29 cellular contexts compared by ENCODE assay signal in genomic region chr1:55593299-55593698, GRCh38.
"Had no signal": no experiment of that assay in that cellular context is flagged by ENCODE, and none has a peak within 500 bp of the region (broad histone marks: within the 10 kb centered on the region; RNA-seq: fewer than 3 reads in every experiment).

No MANE protein-coding gene starts in this region.

- H3K27me3 ChIP-seq: Peyer's patch, SJSA1 had no signal

- H3K27me3 Mint-ChIP-seq: activated B cell treated with CpG ODN at 0.5 μM for 24 hours; activated CD4-positive, alpha-beta memory T cell treated with anti-CD3 and anti-CD28 coated beads, Interleukin-2, amount 10 ng/mL, durations not matched to agents 7 days and 5 days; brain had no signal

- H3K4me1 Mint-ChIP-seq: activated B cell treated with CpG ODN at 0.5 μM for 24 hours; activated CD4-positive, alpha-beta memory T cell treated with anti-CD3 and anti-CD28 coated beads, Interleukin-2, amount 10 ng/mL, durations not matched to agents 7 days and 5 days; activated CD4-positive, alpha-beta T cell treated with anti-CD3 and anti-CD28 coated beads, Interleukin-2, amount 10 ng/mL, durations not matched to agents 7 days and 5 days; central memory CD8-positive, alpha-beta T cell had no signal

- H3K4me1 ChIP-seq: Peyer's patch, SJSA1 had no signal

- ATAC-seq: activated T-helper 17 cell treated with anti-CD3 and anti-CD28 coated beads, Interleukin-2, amount 50 U/mL, for 72 hours; SK-N-SH treated with all-trans-retinoic acid at 6 μM for 48 hours had no signal

- DNase-seq: activated B cell treated with CpG ODN at 0.5 μM for 24 hours; activated CD4-positive, alpha-beta memory T cell treated with anti-CD3 and anti-CD28 coated beads, Interleukin-2, amount 10 ng/mL, durations not matched to agents 7 days and 5 days; activated CD4-positive, alpha-beta T cell treated with anti-CD3 and anti-CD28 coated beads, Interleukin-2, amount 10 ng/mL, durations not matched to agents 7 days and 5 days; activated gamma-delta T cell; activated naive CD4-positive, alpha-beta T cell treated with anti-CD3 and anti-CD28 coated beads for 36 hours; activated T-cell treated with anti-CD3 and anti-CD28 coated beads for 4 hours; activated T-cell treated with anti-CD3 and anti-CD28 coated beads, Interleukin-2, amount 50 U/mL, for 48 hours; amygdala; Kasumi-1; NCI-H1105 treated with DMSO at 0.1 percent for 48 hours; NCI-H1436 treated with DMSO at 0.1 percent for 48 hours; NCI-H187 treated with DMSO at 0.1 percent for 48 hours; NCI-H2081 treated with DMSO at 0.1 percent for 48 hours; NCI-H2171 treated with DMSO at 0.1 percent for 48 hours; NCI-H226; NCI-H69; Peyer's patch; SHP77; SW 1271; T-helper 9 cell had no signal

- H3K9me3 ChIP-seq: Peyer's patch, SJSA1 had no signal

- H3K27ac ChIP-seq: Peyer's patch, SJSA1 had no signal

- H3K9me3 Mint-ChIP-seq: activated CD4-positive, alpha-beta memory T cell treated with anti-CD3 and anti-CD28 coated beads, Interleukin-2, amount 10 ng/mL, durations not matched to agents 7 days and 5 days; activated CD4-positive, alpha-beta T cell treated with anti-CD3 and anti-CD28 coated beads, Interleukin-2, amount 10 ng/mL, durations not matched to agents 7 days and 5 days; T-helper 1 cell treated with Interleukin-12 subunit alpha and Interleukin-12 subunit beta and Interleukin-4 antibody, amounts not matched to agents 30 μg/mL and 1 μg/mL, for 36 hours had no signal

- H3K4me3 Mint-ChIP-seq: activated B cell treated with CpG ODN at 0.5 μM for 24 hours; activated CD4-positive, alpha-beta memory T cell treated with anti-CD3 and anti-CD28 coated beads, Interleukin-2, amount 10 ng/mL, durations not matched to agents 7 days and 5 days; activated CD4-positive, alpha-beta T cell treated with anti-CD3 and anti-CD28 coated beads, Interleukin-2, amount 10 ng/mL, durations not matched to agents 7 days and 5 days; activated naive CD4-positive, alpha-beta T cell treated with anti-CD3 and anti-CD28 coated beads for 36 hours; activated naive CD8-positive, alpha-beta T cell; activated T-helper 17 cell treated with anti-CD3 and anti-CD28 coated beads, Interleukin-2, amount 50 U/mL, for 72 hours; brain; central memory CD8-positive, alpha-beta T cell; T-helper 1 cell treated with Interleukin-12 subunit alpha and Interleukin-12 subunit beta and Interleukin-4 antibody, amounts not matched to agents 30 μg/mL and 1 μg/mL, for 36 hours had no signal

- FAIRE-seq: astrocyte, TTC549 had no signal

- H3K27ac Mint-ChIP-seq: activated B cell treated with CpG ODN at 0.5 μM for 24 hours; activated CD4-positive, alpha-beta memory T cell treated with anti-CD3 and anti-CD28 coated beads, Interleukin-2, amount 10 ng/mL, durations not matched to agents 7 days and 5 days; activated CD4-positive, alpha-beta T cell treated with anti-CD3 and anti-CD28 coated beads, Interleukin-2, amount 10 ng/mL, durations not matched to agents 7 days and 5 days; activated naive CD4-positive, alpha-beta T cell treated with anti-CD3 and anti-CD28 coated beads for 36 hours; activated naive CD8-positive, alpha-beta T cell; activated T-helper 17 cell treated with anti-CD3 and anti-CD28 coated beads, Interleukin-2, amount 50 U/mL, for 72 hours; brain; T-helper 1 cell treated with Interleukin-12 subunit alpha and Interleukin-12 subunit beta and Interleukin-4 antibody, amounts not matched to agents 30 μg/mL and 1 μg/mL, for 36 hours had no signal

- H3K36me3 Mint-ChIP-seq: activated naive CD8-positive, alpha-beta T cell had no signal

- H3K36me3 ChIP-seq: Peyer's patch, SJSA1 had no signal

- H3K4me3 ChIP-seq: Peyer's patch, SJSA1 had no signal
